Comparison of ENCODE assay signal across 9 cellular contexts in the genomic region with DNA sequence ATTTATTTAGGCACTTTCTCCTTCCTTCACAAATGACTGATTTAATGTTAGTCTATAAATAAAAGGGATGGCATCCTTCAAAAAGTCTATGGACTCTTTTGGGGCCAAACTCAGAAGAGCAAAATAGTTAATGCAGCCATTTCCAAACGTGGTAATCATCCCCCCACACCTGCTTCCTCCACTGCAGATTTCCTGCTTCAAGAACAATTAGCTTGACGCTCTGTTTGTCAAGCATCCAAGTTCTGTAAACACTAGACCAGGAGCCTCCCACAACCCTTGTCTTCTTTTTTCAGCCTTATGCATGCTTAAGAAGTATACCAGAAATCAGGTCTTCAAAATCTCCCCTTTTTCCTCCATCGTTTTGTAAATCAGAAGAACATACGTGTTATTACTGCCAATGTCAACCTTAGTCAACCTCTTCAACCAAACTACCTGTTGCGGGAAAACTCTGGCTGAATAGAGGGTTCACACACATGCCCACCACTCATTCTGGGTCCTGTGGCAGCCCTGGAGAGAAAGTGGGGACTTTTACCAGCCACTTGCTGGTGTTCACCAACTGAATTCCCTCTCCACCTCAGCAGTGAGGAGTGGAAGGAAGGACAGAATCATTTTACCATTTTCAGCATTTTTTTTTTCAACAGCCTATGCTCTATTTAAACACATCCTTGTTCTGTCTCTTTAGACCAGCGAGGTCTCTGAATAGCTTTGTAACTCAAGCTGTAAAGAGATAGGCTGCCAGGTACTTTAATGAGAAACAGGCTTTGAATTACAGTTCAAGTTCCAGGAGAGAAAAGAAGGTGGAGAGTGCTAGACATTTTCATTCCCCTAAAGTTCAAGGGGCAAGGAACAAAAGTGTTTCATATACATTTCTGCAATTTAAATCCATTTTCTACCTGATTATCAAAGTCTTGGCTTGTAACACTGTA. TPM values are rescaled to one million over a fixed set of nuclear protein-coding genes. Genes with fewer than 3 reads are reported as not detected.
DNase-seq lines count a peak whose midpoint lies in the region; ATAC-seq and TF ChIP-seq lines count a peak whose summit lies in the region.
"Had no signal": no experiment of that assay in that cellular context is flagged by ENCODE, and none has a peak within 500 bp of the region (broad histone marks: within the 10 kb centered on the region; RNA-seq: fewer than 3 reads in every experiment).

No MANE protein-coding gene starts in this region.

- peak; percentile 24 for DNase-seq in NCI-H2107 treated with DMSO at 0.1 percent for 48 hours (lab: John Stamatoyannopoulos, UW; ENCODE audit: unreplicated experiment)
- no peak for DNase-seq in NCI-H2107 (lab: John Stamatoyannopoulos, UW)
- DNase-seq in lung microvascular endothelial cell (ENCODE audit: low read depth in 2 of 2), result peak; percentile 97
- no peak for DNase-seq in upper lobe of right lung
- no peak for DNase-seq in activated T-cell treated with anti-CD3 and anti-CD28 coated beads, Interleukin-2, amount 50 U/mL, for 24 hours
- DNase-seq in SKM-1 treated with dmso at 0.1 percent for 144 hours (lab: John Stamatoyannopoulos, UW; ENCODE audit: unreplicated experiment), result no peak

- H3K27me3 ChIP-seq in upper lobe of right lung, result no peaks in the 10 kb centered on the region

- no peaks in the 10 kb centered on the region for H3K9me3 ChIP-seq in upper lobe of right lung

- H3K36me3 Mint-ChIP-seq in brain, result peaks cover 58% of the 10 kb centered on the region
- no peaks in the 10 kb centered on the region for H3K36me3 Mint-ChIP-seq in activated T-cell treated with anti-CD3 and anti-CD28 coated beads, Interleukin-2, amount 50 U/mL, for 24 hours (ENCODE audit: low read depth)

- ATAC-seq in upper lobe of right lung, result peak; percentile 38
- ATAC-seq in HG03521 (IDR thresholded peaks at IDR 0.05; ENCODE audit: unreplicated experiment), result no peak

- no peak for TF ChIP-seq CTCF in brain (conservative IDR thresholded peaks at IDR 0.05)
- no peak for TF ChIP-seq CTCF in upper lobe of right lung (IDR thresholded peaks at IDR 0.05)

- H3K27ac Mint-ChIP-seq in brain, result peak overlapping the region; percentile 8 to 87 (median 81)
- no peak overlapping the region for H3K27ac Mint-ChIP-seq in activated T-cell treated with anti-CD3 and anti-CD28 coated beads, Interleukin-2, amount 50 U/mL, for 24 hours
- H3K27ac Mint-ChIP-seq: T-helper 2 cell treated with Interferon-gamma antibody and Interleukin-4, amounts not matched to agents 5 μg/mL and 100 μg/mL, for 36 hours had no signal

- H3K4me3 ChIP-seq in upper lobe of right lung, result no peak overlapping the region

- H3K4me3 Mint-ChIP-seq in brain, result peak overlapping the region in 4 of 5 experiments; percentile 10 to 33 (median 22)
- no peak overlapping the region for H3K4me3 Mint-ChIP-seq in activated T-cell treated with anti-CD3 and anti-CD28 coated beads, Interleukin-2, amount 50 U/mL, for 24 hours
- H3K4me3 Mint-ChIP-seq: T-helper 2 cell treated with Interferon-gamma antibody and Interleukin-4, amounts not matched to agents 5 μg/mL and 100 μg/mL, for 36 hours had no signal

- peaks cover 85% of the 10 kb centered on the region for H3K4me1 Mint-ChIP-seq in brain
- H3K4me1 Mint-ChIP-seq in activated T-cell treated with anti-CD3 and anti-CD28 coated beads, Interleukin-2, amount 50 U/mL, for 24 hours (ENCODE audit: low read depth), result peaks cover 20% of the 10 kb centered on the region

- peaks cover 11% of the 10 kb centered on the region for H3K4me1 ChIP-seq in upper lobe of right lung

- H3K9me3 Mint-ChIP-seq in brain, result no peaks in the 10 kb centered on the region
- no peaks in the 10 kb centered on the region for H3K9me3 Mint-ChIP-seq in activated T-cell treated with anti-CD3 and anti-CD28 coated beads, Interleukin-2, amount 50 U/mL, for 24 hours
- H3K9me3 Mint-ChIP-seq: T-helper 2 cell treated with Interferon-gamma antibody and Interleukin-4, amounts not matched to agents 5 μg/mL and 100 μg/mL, for 36 hours had no signal

- intact Hi-C loops in upper lobe of right lung (cut with DNase I), result no loop called here

- peak overlapping the region; percentile 38 for H3K27ac ChIP-seq in upper lobe of right lung

- peaks cover 30% of the 10 kb centered on the region for H3K36me3 ChIP-seq in upper lobe of right lung

- peaks cover 5% of the 10 kb centered on the region for H3K27me3 Mint-ChIP-seq in brain
- H3K27me3 Mint-ChIP-seq in activated T-cell treated with anti-CD3 and anti-CD28 coated beads, Interleukin-2, amount 50 U/mL, for 24 hours, result peaks cover 83% of the 10 kb centered on the region

RNA-seq across cellular contexts. Expression of gene EFNB2, which starts 39.1 kb away (rescaled TPM):
- 7.3 TPM for polyA plus RNA-seq in brain (ENCODE audit: insufficient read depth, low read depth, low replicate concordance)
- total RNA-seq in lung microvascular endothelial cell (21.6 and 64.9 TPM in 2 replicates), upper lobe of right lung (55.1 TPM)

Comparison
In these comparisons a context has a peak if more than half of its experiments do, and no peak if none do; other contexts are left out.
1. DNase-seq: peak in NCI-H2107 treated with DMSO at 0.1 percent for 48 hours (single experiment) and lung microvascular endothelial cell (2 of 2); none in NCI-H2107 (single experiment), upper lobe of right lung (single experiment), activated T-cell treated with anti-CD3 and anti-CD28 coated beads, Interleukin-2, amount 50 U/mL, for 24 hours (single experiment) and SKM-1 treated with dmso at 0.1 percent for 144 hours (single experiment).